Comparison of ENCODE assay signal across 1 cellular context in the genomic region with DNA sequence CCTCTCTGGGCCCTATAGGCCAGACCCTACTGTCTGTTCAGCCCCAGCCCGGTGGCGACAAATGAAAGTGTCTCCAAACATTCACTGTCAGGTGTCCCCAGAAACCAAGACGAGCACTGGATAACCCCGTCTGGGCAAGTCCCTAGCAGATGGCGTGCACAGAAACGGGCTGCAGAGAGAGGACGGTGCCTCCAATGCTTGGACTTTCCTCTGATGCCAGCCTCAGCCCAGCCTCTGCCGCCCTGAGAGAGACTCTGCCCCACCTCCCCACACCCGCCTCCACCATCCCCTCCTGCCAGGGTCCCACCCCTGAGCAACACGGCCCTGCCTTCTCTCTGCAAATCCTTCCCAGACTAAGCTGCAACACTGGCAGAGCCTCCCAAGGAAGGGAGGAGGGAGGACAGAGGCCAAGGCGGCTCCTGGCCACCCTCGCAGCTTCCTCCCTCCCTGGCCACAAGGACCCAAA.
TF ChIP-seq lines count a peak whose summit lies in the region.

No MANE protein-coding gene starts in this region.

TF ChIP-seq in HepG2, 621 proteins besides CTCF, POLR2A, EP300 and RAD21:
- TF ChIP-seq IRF2 (CRISPR knock-in tag; IDR thresholded peaks at IDR 0.05) (no peak), BCL6 (CRISPR knock-in tag; IDR thresholded peaks at IDR 0.05) (no peak), ZNF883 (CRISPR knock-in tag; IDR thresholded peaks at IDR 0.05; ENCODE audit: not compliant biosample characterization) (peak; percentile 9), ZNF263 (CRISPR knock-in tag; IDR thresholded peaks at IDR 0.05) (no peak), CREB1 (IDR thresholded peaks at IDR 0.05) (no peak), CREB1 (CRISPR knock-in tag; IDR thresholded peaks at IDR 0.05) (no peak)
- TF ChIP-seq, protein P1, sequence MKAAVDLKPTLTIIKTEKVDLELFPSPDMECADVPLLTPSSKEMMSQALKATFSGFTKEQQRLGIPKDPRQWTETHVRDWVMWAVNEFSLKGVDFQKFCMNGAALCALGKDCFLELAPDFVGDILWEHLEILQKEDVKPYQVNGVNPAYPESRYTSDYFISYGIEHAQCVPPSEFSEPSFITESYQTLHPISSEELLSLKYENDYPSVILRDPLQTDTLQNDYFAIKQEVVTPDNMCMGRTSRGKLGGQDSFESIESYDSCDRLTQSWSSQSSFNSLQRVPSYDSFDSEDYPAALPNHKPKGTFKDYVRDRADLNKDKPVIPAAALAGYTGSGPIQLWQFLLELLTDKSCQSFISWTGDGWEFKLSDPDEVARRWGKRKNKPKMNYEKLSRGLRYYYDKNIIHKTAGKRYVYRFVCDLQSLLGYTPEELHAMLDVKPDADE (CRISPR knock-in tag; IDR thresholded peaks at IDR 0.05): no peak
